In genomic region chr4:126354784-126355183, GRCh38 we compare ENCODE assay signal across 26 cellular contexts.
A peak's percentile ranks its signal among the peaks of the same experiment; 100 is the strongest.
DNase-seq lines count a peak whose midpoint lies in the region; ATAC-seq and TF ChIP-seq lines count a peak whose summit lies in the region.
"Had no signal": no experiment of that assay in that cellular context is flagged by ENCODE, and none has a peak within 500 bp of the region (broad histone marks: within the 10 kb centered on the region; RNA-seq: fewer than 3 reads in every experiment).

No MANE protein-coding gene starts in this region.

- no peak overlapping the region for H3K4ac ChIP-seq in mesenchymal stem cell (ENCODE audit: low read depth in 1 of 2, low read length in 2 of 2)

- no peaks in the 10 kb centered on the region for H3K79me1 ChIP-seq in mesenchymal stem cell (replicated peaks; ENCODE audit: low read length, poor library complexity, severe bottlenecking)

- H2BK120ac ChIP-seq in mesenchymal stem cell (ENCODE audit: low read depth, low read length): no peak overlapping the region

- CTCF ChIA-PET in mammary epithelial cell (lab: Charles Lee; ENCODE audit: low non-redundant PET): no interaction called here

- peaks cover 4% of the 10 kb centered on the region for H3K4me1 ChIP-seq in GM23338 (ENCODE audit: insufficient read depth)
- no peaks in the 10 kb centered on the region for H3K4me1 ChIP-seq in mammary epithelial cell (ENCODE audit: insufficient read depth, low read length)
- H3K4me1 ChIP-seq in mesenchymal stem cell (ENCODE audit: control insufficient read depth, insufficient read depth, low read depth, low read length): no peaks in the 10 kb centered on the region
- H3K4me1 ChIP-seq in gastrocnemius medialis: no peaks in the 10 kb centered on the region
- H3K4me1 ChIP-seq: gastroesophageal sphincter, testis, uterus had no signal

- no peak overlapping the region for H4K91ac ChIP-seq in mesenchymal stem cell (ENCODE audit: low read length)

- H4K20me1 ChIP-seq in GM23338 (replicated peaks; ENCODE audit: insufficient read depth) (no peaks in the 10 kb centered on the region), mammary epithelial cell (ENCODE audit: insufficient read depth, low read length) (no peaks in the 10 kb centered on the region)

- 0 out of 2 replicates have a peak, but pooled peaks cover 2% of the 10 kb centered on the region for H3K9me2 ChIP-seq in GM23338 (ENCODE audit: insufficient read depth)

- H3K4me3 ChIP-seq in GM23338: no peak overlapping the region
- no peak overlapping the region for H3K4me3 ChIP-seq in mammary epithelial cell (replicated peaks in 1 of 3; ENCODE audit: insufficient read depth in 1 of 3, low read depth in 2 of 3, low read length in 3 of 3)
- no peak overlapping the region for H3K4me3 ChIP-seq in mesenchymal stem cell (ENCODE audit: insufficient read depth in 1 of 2, low read depth in 1 of 2, low read length in 2 of 2)
- no peak overlapping the region for H3K4me3 ChIP-seq in gastrocnemius medialis
- H3K4me3 ChIP-seq: dorsolateral prefrontal cortex, gastroesophageal sphincter, PC-9, SJCRH30, testis, uterus had no signal

- H3K9ac ChIP-seq in mammary epithelial cell (ENCODE audit: insufficient read depth, low read length) (no peak overlapping the region), mesenchymal stem cell (ENCODE audit: low read length) (no peak overlapping the region)

- H3K4me2 ChIP-seq in GM23338: no peak overlapping the region
- peak overlapping the region; percentile 22 for H3K4me2 ChIP-seq in mammary epithelial cell (ENCODE audit: insufficient read depth, low read depth, low read length)
- no peak overlapping the region for H3K4me2 ChIP-seq in mesenchymal stem cell (ENCODE audit: low read length, poor library complexity, severe bottlenecking)
- H3K4me2 ChIP-seq: PC-9 had no signal

- H3K27me3 Mint-ChIP-seq in GM23338 (ENCODE audit: insufficient read depth, low read depth, poor library complexity): no peaks in the 10 kb centered on the region
- no peaks in the 10 kb centered on the region for H3K27me3 Mint-ChIP-seq in activated T-cell treated with anti-CD3 and anti-CD28 coated beads, Interleukin-2, amount 50 U/mL, for 4 hours (ENCODE audit: low read depth)
- H3K27me3 Mint-ChIP-seq: activated CD4-positive, alpha-beta T cell treated with anti-CD3 and anti-CD28 coated beads for 36 hours; CD4-positive, alpha-beta T cell had no signal

- no peak overlapping the region for H3K18ac ChIP-seq in mesenchymal stem cell (ENCODE audit: low read depth in 1 of 2, low read length in 2 of 2)

- peak overlapping the region; percentile 42 for H4K8ac ChIP-seq in mesenchymal stem cell (ENCODE audit: low read length)

- ATAC-seq in GM23338 (no peak), GM19452 (IDR thresholded peaks at IDR 0.05; ENCODE audit: unreplicated experiment) (no peak), gastrocnemius medialis (no peak)
- no peak for ATAC-seq in activated T-cell treated with anti-CD3 and anti-CD28 coated beads, Interleukin-2, amount 50 U/mL, for 4 hours
- ATAC-seq: activated CD4-positive, alpha-beta T cell treated with anti-CD3 and anti-CD28 coated beads for 36 hours; gastroesophageal sphincter had no signal

- H3K27ac ChIP-seq in GM23338 (ENCODE audit: low read depth): no peak overlapping the region
- H3K27ac ChIP-seq in mammary epithelial cell (ENCODE audit: insufficient read depth, low read depth, low read length): no peak overlapping the region
- H3K27ac ChIP-seq in mesenchymal stem cell (ENCODE audit: low read length, poor library complexity, severe bottlenecking): no peak overlapping the region
- no peak overlapping the region for H3K27ac ChIP-seq in gastrocnemius medialis
- H3K27ac ChIP-seq: dorsolateral prefrontal cortex, gastroesophageal sphincter, PC-9, SJCRH30, testis, uterus had no signal

- intact Hi-C loops in mammary epithelial cell (cut with micrococcal nuclease) (no loop called here), gastrocnemius medialis (cut with DNase I; ENCODE audit: low total_unique reads) (no loop called here)

- H2BK12ac ChIP-seq in mesenchymal stem cell (ENCODE audit: low read length in 2 of 2): no peak overlapping the region

- H3K79me2 ChIP-seq in GM23338 (replicated peaks; ENCODE audit: insufficient read depth) (no peaks in the 10 kb centered on the region), mammary epithelial cell (ENCODE audit: insufficient read depth, low read length) (no peaks in the 10 kb centered on the region)

- no peak overlapping the region for H3K4me3 Mint-ChIP-seq in GM23338
- H3K4me3 Mint-ChIP-seq in activated T-cell treated with anti-CD3 and anti-CD28 coated beads, Interleukin-2, amount 50 U/mL, for 4 hours: no peak overlapping the region
- H3K4me3 Mint-ChIP-seq: activated CD4-positive, alpha-beta T cell treated with anti-CD3 and anti-CD28 coated beads for 36 hours; activated naive CD4-positive, alpha-beta T cell treated with anti-CD3 and anti-CD28 coated beads for 36 hours; CD4-positive, alpha-beta T cell had no signal

- H3K36me3 Mint-ChIP-seq in GM23338 (ENCODE audit: low read depth): no peaks in the 10 kb centered on the region
- H3K36me3 Mint-ChIP-seq in activated T-cell treated with anti-CD3 and anti-CD28 coated beads, Interleukin-2, amount 50 U/mL, for 4 hours (ENCODE audit: insufficient read depth): no peaks in the 10 kb centered on the region

- in situ Hi-C loops in mammary epithelial cell (cut with MboI; ENCODE audit: low sequenced_read_pairs in 2 of 2) (no loop called here), gastrocnemius medialis (cut with MboI; ENCODE audit: low sequenced_read_pairs in 4 of 4) (loop anchor here in 1 of 4 donors (25.0 kb wide), 1 partner anchor 92 kb away; no protein-coding TSS in a partner anchor)

- H3K27me3 ChIP-seq in GM23338 (ENCODE audit: insufficient read depth) (no peaks in the 10 kb centered on the region), mammary epithelial cell (ENCODE audit: insufficient read depth, low read length) (no peaks in the 10 kb centered on the region), mesenchymal stem cell (ENCODE audit: control insufficient read depth in 1 of 2, insufficient read depth in 1 of 2, low read length in 2 of 2) (no peaks in the 10 kb centered on the region), gastrocnemius medialis (no peaks in the 10 kb centered on the region)
- H3K27me3 ChIP-seq: dorsolateral prefrontal cortex, gastroesophageal sphincter, SJCRH30, testis, uterus had no signal

- H2AK5ac ChIP-seq in mesenchymal stem cell (ENCODE audit: low read length, severe bottlenecking): no peak overlapping the region

- TF ChIP-seq CTCF in GM23338 (conservative IDR thresholded peaks at IDR 0.05; ENCODE audit: low read depth in 2 of 2) (no peak), mammary epithelial cell (conservative IDR thresholded peaks at IDR 0.05 in 1 of 2, IDR thresholded peaks at IDR 0.05 in 1 of 2; ENCODE audit: extremely low read depth in 1 of 2, insufficient read depth in 1 of 2, low read depth in 1 of 2, low read length in 2 of 2) (no peak), gastrocnemius medialis (IDR thresholded peaks at IDR 0.05 in 4 of 5, conservative IDR thresholded peaks at IDR 0.05 in 1 of 5) (no peak)

- no peak overlapping the region for H3K23ac ChIP-seq in mesenchymal stem cell (ENCODE audit: low read length in 2 of 2)

- H3F3A ChIP-seq in GM23338 (replicated peaks; ENCODE audit: low read depth): no peaks in the 10 kb centered on the region

- no peak overlapping the region for H2BK15ac ChIP-seq in mesenchymal stem cell (ENCODE audit: low read depth, poor library complexity, severe bottlenecking)

- TF ChIP-seq POLR2A in gastrocnemius medialis (IDR thresholded peaks at IDR 0.05): no peak

- dilution Hi-C loops in mammary epithelial cell (cut with HindIII; ENCODE audit: low sequenced_read_pairs): no loop called here

- H3K4me1 Mint-ChIP-seq in GM23338: peaks cover 9% of the 10 kb centered on the region
- H3K4me1 Mint-ChIP-seq in activated T-cell treated with anti-CD3 and anti-CD28 coated beads, Interleukin-2, amount 50 U/mL, for 4 hours (ENCODE audit: low read depth): no peaks in the 10 kb centered on the region
- H3K4me1 Mint-ChIP-seq: activated CD4-positive, alpha-beta T cell treated with anti-CD3 and anti-CD28 coated beads for 36 hours had no signal

- H2BK5ac ChIP-seq in mesenchymal stem cell (ENCODE audit: low read depth, low read length, poor library complexity, severe bottlenecking): no peak overlapping the region

- H3K27ac Mint-ChIP-seq in GM23338: no peak overlapping the region
- H3K27ac Mint-ChIP-seq: activated CD4-positive, alpha-beta T cell treated with anti-CD3 and anti-CD28 coated beads for 36 hours; activated naive CD4-positive, alpha-beta T cell treated with anti-CD3 and anti-CD28 coated beads for 36 hours; CD4-positive, alpha-beta T cell had no signal

- no TSS peak for BruUV-seq in mammary epithelial cell (replicated peaks; lab: Mats Ljungman, UMichigan)

- 9% methylated on average over 3 of the region's 3 CpGs for WGBS in mammary epithelial cell (ENCODE audit: low coverage, missing lambda C conversion rate)
- 95% methylated on average over 3 of the region's 3 CpGs for WGBS in mesenchymal stem cell

- H3K36me3 ChIP-seq in GM23338 (ENCODE audit: insufficient read depth) (no peaks in the 10 kb centered on the region), mammary epithelial cell (ENCODE audit: insufficient read depth, low read length) (no peaks in the 10 kb centered on the region), mesenchymal stem cell (ENCODE audit: control insufficient read depth in 1 of 2, insufficient read depth in 2 of 2, low read depth in 1 of 2, low read length in 2 of 2) (no peaks in the 10 kb centered on the region), gastrocnemius medialis (no peaks in the 10 kb centered on the region)
- H3K36me3 ChIP-seq: gastroesophageal sphincter, SJCRH30, uterus had no signal

- H3K9me3 ChIP-seq in mammary epithelial cell (replicated peaks; ENCODE audit: insufficient read depth, low read length) (no peaks in the 10 kb centered on the region), mesenchymal stem cell (ENCODE audit: control insufficient read depth, low read length) (no peaks in the 10 kb centered on the region), gastrocnemius medialis (no peaks in the 10 kb centered on the region)
- H3K9me3 ChIP-seq: gastroesophageal sphincter, SJCRH30, testis, uterus had no signal

- DNase-seq in GM23338 (ENCODE audit: low spot score) (no peak), NCI-H2107 treated with DMSO at 0.1 percent for 48 hours (lab: John Stamatoyannopoulos, UW; ENCODE audit: unreplicated experiment) (peak; percentile 34), mammary epithelial cell (peak; percentile 45), mesenchymal stem cell (no peak), gastrocnemius medialis (no peak)
- DNase-seq in activated T-cell treated with anti-CD3 and anti-CD28 coated beads, Interleukin-2, amount 50 U/mL, for 4 hours: no peak
- DNase-seq: activated CD4-positive, alpha-beta T cell treated with anti-CD3 and anti-CD28 coated beads for 36 hours; activated naive CD4-positive, alpha-beta T cell treated with anti-CD3 and anti-CD28 coated beads for 36 hours; activated T-cell treated with anti-CD3 and anti-CD28 coated beads, Interleukin-2, amount 50 U/mL, for 48 hours; anterior cingulate cortex; CD4-positive, alpha-beta T cell; central memory CD4-positive, alpha-beta T cell; dorsolateral prefrontal cortex; GF-D8; kidney; NCI-H1048; NCI-H2081; PC-9; SJCRH30; small intestine; stimulated activated CD4-positive, alpha-beta T cell treated with anti-CD3 and anti-CD28 coated beads, Interleukin-2, amount 100 ng/mL, for 24 hours; stimulated activated naive CD4-positive, alpha-beta T cell; testis; uterus had no signal

- H2AFZ ChIP-seq in GM23338: peak overlapping the region; percentile 85; the same call in 1 of the 2 replicates
- H2AFZ ChIP-seq in mammary epithelial cell (ENCODE audit: low read depth, low read length): peak overlapping the region; percentile 71
- H2AFZ ChIP-seq in mesenchymal stem cell (ENCODE audit: low read depth, low read length): no peak overlapping the region
- H2AFZ ChIP-seq: PC-9 had no signal

- no peaks in the 10 kb centered on the region for H3K9me3 Mint-ChIP-seq in GM23338
- peaks cover 7% of the 10 kb centered on the region for H3K9me3 Mint-ChIP-seq in activated T-cell treated with anti-CD3 and anti-CD28 coated beads, Interleukin-2, amount 50 U/mL, for 4 hours
- H3K9me3 Mint-ChIP-seq: activated naive CD4-positive, alpha-beta T cell treated with anti-CD3 and anti-CD28 coated beads for 36 hours had no signal

- H3K14ac ChIP-seq in mesenchymal stem cell (ENCODE audit: low read length in 2 of 2): no peak overlapping the region

Comparison
In these comparisons a context has a peak if more than half of its experiments do, and no peak if none do; other contexts are left out.
1. DNase-seq: peak in NCI-H2107 treated with DMSO at 0.1 percent for 48 hours (single experiment) and mammary epithelial cell (single experiment); none in GM23338 (single experiment), mesenchymal stem cell (single experiment), gastrocnemius medialis (0 of 2) and activated T-cell treated with anti-CD3 and anti-CD28 coated beads, Interleukin-2, amount 50 U/mL, for 4 hours (single experiment).